22 cellular contexts compared by ENCODE assay signal in genomic region chr6:34839696-34840352, GRCh38. TPM values are rescaled to one million over a fixed set of nuclear protein-coding genes. Genes with fewer than 3 reads are reported as not detected.
DNase-seq lines count a peak whose midpoint lies in the region; ATAC-seq lines count a peak whose summit lies in the region.
"Had no signal": no experiment of that assay in that cellular context is flagged by ENCODE, and none has a peak within 500 bp of the region (broad histone marks: within the 10 kb centered on the region; RNA-seq: fewer than 3 reads in every experiment).

No MANE protein-coding gene starts in this region.

- no peaks in the 10 kb centered on the region for H3K9me3 ChIP-seq in CD4-positive, alpha-beta memory T cell (ENCODE audit: control insufficient read depth in 1 of 2, low read length in 2 of 2)
- H3K9me3 ChIP-seq: ascending aorta, HAP-1, tibial nerve had no signal

- intact Hi-C loops in left ventricle myocardium superior (cut with micrococcal nuclease), result no loop called here
- intact Hi-C loops in CD4-positive, alpha-beta memory T cell (cut with micrococcal nuclease), result no loop called here

- no peak overlapping the region for H3K4me3 ChIP-seq in CD4-positive, alpha-beta memory T cell (ENCODE audit: low read length in 2 of 2)
- H3K4me3 ChIP-seq: ascending aorta, HAP-1, PC-9, tibial nerve had no signal

- no peak overlapping the region for H3K4me3 Mint-ChIP-seq in CD4-positive, alpha-beta memory T cell

- no peak overlapping the region for H3K27ac Mint-ChIP-seq in CD4-positive, alpha-beta memory T cell

- peaks cover 30 to 36% of the 10 kb centered on the region in 2 donors for H3K36me3 Mint-ChIP-seq in CD4-positive, alpha-beta memory T cell

- no peaks in the 10 kb centered on the region for H3K27me3 ChIP-seq in CD4-positive, alpha-beta memory T cell (ENCODE audit: insufficient read depth, low read length)
- H3K27me3 ChIP-seq: ascending aorta, tibial nerve had no signal

- H3K4me1 Mint-ChIP-seq in CD4-positive, alpha-beta memory T cell, result peaks cover 0 to 4% (median 2%) of the 10 kb centered on the region in 4 donors

- peak; percentile 20 for DNase-seq in DMS 273 (lab: John Stamatoyannopoulos, UW; ENCODE audit: unreplicated experiment)
- no peak for DNase-seq in DMS 273 treated with DMSO at 0.1 percent for 48 hours (lab: John Stamatoyannopoulos, UW)
- peak; percentile 11 for DNase-seq in EL
- peak; percentile 20 for DNase-seq in RPMI7951 (ENCODE audit: low read depth)
- DNase-seq in left ventricle myocardium superior, result no peak
- no peak for DNase-seq in amygdala (lab: John Stamatoyannopoulos, UW)
- DNase-seq in ecto neural progenitor cell (ENCODE audit: low spot score), result no peak
- no peak for DNase-seq in CD4-positive, alpha-beta memory T cell
- DNase-seq: 8988T; activated gamma-delta T cell treated with Interleukin-2 at 50 U/mL for 16 hours; C1 segment of cervical spinal cord; DMS79; kidney glomerular epithelial cell; NCI-H1417; PC-9; stimulated activated CD4-positive, alpha-beta T cell treated with anti-CD3 and anti-CD28 coated beads, Interleukin-15, amount 100 ng/mL, for 24 hours; stimulated activated naive CD4-positive, alpha-beta T cell; T1000 had no signal

- no peaks in the 10 kb centered on the region for H3K27me3 Mint-ChIP-seq in CD4-positive, alpha-beta memory T cell

- ATAC-seq in left ventricle myocardium superior, result peak; percentile 40
- ATAC-seq: SK-N-SH treated with all-trans-retinoic acid at 6 μM for 48 hours had no signal

- CTCF ChIA-PET in CD4-positive, alpha-beta memory T cell (lab: Charles Lee; ENCODE audit: partially characterized antibody), result no interaction called here

- no peaks in the 10 kb centered on the region for H3K9me3 Mint-ChIP-seq in CD4-positive, alpha-beta memory T cell

- POLR2A ChIA-PET in CD4-positive, alpha-beta memory T cell (lab: Charles Lee; ENCODE audit: partially characterized antibody), result no interaction called here

- no peak overlapping the region for H3K27ac ChIP-seq in CD4-positive, alpha-beta memory T cell (ENCODE audit: low read depth, low read length)
- H3K27ac ChIP-seq: ascending aorta, PC-9, tibial nerve had no signal

- H3K36me3 ChIP-seq in CD4-positive, alpha-beta memory T cell (ENCODE audit: insufficient read depth, low read length), result peaks cover 10% of the 10 kb centered on the region

- no peaks in the 10 kb centered on the region for H3K4me1 ChIP-seq in CD4-positive, alpha-beta memory T cell (ENCODE audit: insufficient read depth, low read length)
- H3K4me1 ChIP-seq: ascending aorta, HAP-1 had no signal

RNA-seq across cellular contexts. Expression of gene BLTP3A, which starts 47.9 kb away (rescaled TPM):
- 4.0 and 4.4 TPM in 2 replicates for total RNA-seq in RPMI7951 (2014; rRNA removed; shearing (Covaris generic))
- total RNA-seq in left ventricle myocardium superior, result 19.6 TPM
- total RNA-seq in CD4-positive, alpha-beta memory T cell, result 10 to 100 TPM; 11.5 to 12.0 TPM
- 1 to 10 TPM in 1 of 2 donors, under 1 TPM in 1; 0.11 to 1.0 TPM for polyA plus RNA-seq in CD4-positive, alpha-beta memory T cell

RNA-seq across cellular contexts. Expression of gene TAF11, which starts 48.0 kb away (rescaled TPM):
- 40.3 and 46.3 TPM in 2 replicates for total RNA-seq in RPMI7951 (2014; rRNA removed; shearing (Covaris generic))
- total RNA-seq in left ventricle myocardium superior, result 18.9 TPM
- 10 to 100 TPM; 25.3 to 26.1 TPM for total RNA-seq in CD4-positive, alpha-beta memory T cell
- polyA plus RNA-seq in CD4-positive, alpha-beta memory T cell, result 10 to 100 TPM; 16.5 to 19.8 TPM

RNA-seq across cellular contexts. Expression of gene ANKS1A, which starts 49.2 kb away (rescaled TPM):
- 7.4 TPM in 2 replicates for total RNA-seq in RPMI7951 (2014; rRNA removed; shearing (Covaris generic))
- total RNA-seq in left ventricle myocardium superior, result 29.1 TPM
- total RNA-seq in CD4-positive, alpha-beta memory T cell, result 10 to 100 TPM; 13.7 to 15.6 TPM
- polyA plus RNA-seq in CD4-positive, alpha-beta memory T cell, result 1 to 10 TPM; 1.2 to 5.2 TPM

Comparison
In these comparisons a context has a peak if more than half of its experiments do, and no peak if none do; other contexts are left out.
1. DNase-seq: peak in DMS 273 (single experiment), EL (single experiment) and RPMI7951 (single experiment); none in DMS 273 treated with DMSO at 0.1 percent for 48 hours (single experiment), left ventricle myocardium superior (single experiment), amygdala (0 of 56), ecto neural progenitor cell (single experiment) and CD4-positive, alpha-beta memory T cell (0 of 5).